ENCODE assay signal across 8 cellular contexts in the genomic region with DNA sequence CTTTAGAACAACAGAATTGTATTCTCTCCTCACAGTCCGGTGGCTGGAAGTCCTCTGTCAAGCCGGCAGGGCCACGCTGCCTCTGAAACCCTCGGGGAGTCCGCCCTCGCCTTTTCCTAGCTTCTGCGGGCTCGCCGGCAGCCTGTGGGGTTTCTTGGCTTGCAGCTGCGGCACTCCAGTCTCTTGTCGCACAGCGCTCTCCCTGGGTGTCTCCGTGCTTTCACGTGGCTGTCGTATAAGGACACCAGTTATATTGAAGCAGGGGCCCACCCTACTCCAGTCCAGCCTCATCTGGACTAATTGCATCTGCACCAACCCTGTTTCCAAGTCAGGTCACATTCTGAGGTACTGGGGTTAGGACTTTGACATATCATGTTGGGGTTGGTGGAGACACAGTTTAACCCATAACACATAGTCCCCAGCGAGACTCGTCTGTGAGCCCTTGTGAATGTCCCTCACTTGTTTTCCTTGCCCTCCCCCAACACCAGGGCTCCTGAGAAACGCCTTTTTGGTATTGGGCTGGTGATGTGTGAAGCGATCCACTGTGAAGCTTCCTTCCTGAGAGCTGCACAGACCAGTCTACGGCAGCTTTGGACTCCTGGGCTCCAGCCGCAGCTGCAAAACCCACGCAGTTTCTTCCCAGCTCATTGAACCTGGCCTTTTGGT. TPM values are rescaled to one million over a fixed set of nuclear protein-coding genes. Genes with fewer than 3 reads are reported as not detected.
A peak's percentile ranks its signal among the peaks of the same experiment; 100 is the strongest.
DNase-seq lines count a peak whose midpoint lies in the region; ATAC-seq and TF ChIP-seq lines count a peak whose summit lies in the region.

No MANE protein-coding gene starts in this region.

- H3K9me3 Mint-ChIP-seq in activated CD4-positive, alpha-beta T cell treated with anti-CD3 and anti-CD28 coated beads for 36 hours (ENCODE audit: low read depth) = no peaks in the 10 kb centered on the region

- no peaks in the 10 kb centered on the region for H3K36me3 ChIP-seq in gastroesophageal sphincter
- H3K36me3 ChIP-seq in spleen = peaks cover 0 to 14% (median 0%) of the 10 kb centered on the region in 6 donors

- peaks cover 25% of the 10 kb centered on the region for H3K36me3 Mint-ChIP-seq in activated CD4-positive, alpha-beta T cell treated with anti-CD3 and anti-CD28 coated beads for 36 hours (ENCODE audit: low read depth)

- peaks cover 76% of the 10 kb centered on the region for H3K4me1 Mint-ChIP-seq in activated CD4-positive, alpha-beta T cell treated with anti-CD3 and anti-CD28 coated beads for 36 hours

- TF ChIP-seq POLR2A in gastroesophageal sphincter (IDR thresholded peaks at IDR 0.05) (no peak), spleen (IDR thresholded peaks at IDR 0.05) (no peak)

- WGBS in gastroesophageal sphincter (ENCODE audit: low coverage in 1 of 2), 2 donors = 60 to 67% methylated on average over 11 to 13 of the region's 22 CpGs
- WGBS in spleen, 5 donors = 4 to 7% (median 6%) methylated on average over 22 of the region's 22 CpGs

- H3K27ac ChIP-seq in gastroesophageal sphincter (peak overlapping the region in 3 of 4 donors; percentile 66 to 88 (median 80)), spleen (peak overlapping the region; percentile 76 to 91 (median 88))

- H3K27me3 ChIP-seq in gastroesophageal sphincter (no peaks in the 10 kb centered on the region), spleen (replicated peaks in 1 of 7) (no peaks in the 10 kb centered on the region)

- no peak for TF ChIP-seq EP300 in gastroesophageal sphincter (IDR thresholded peaks at IDR 0.05)

- ATAC-seq in activated CD4-positive, alpha-beta T cell treated with anti-CD3 and anti-CD28 coated beads for 36 hours = peak; percentile 10
- ATAC-seq in HG03039 (IDR thresholded peaks at IDR 0.05; ENCODE audit: unreplicated experiment) (peak; percentile 22), gastroesophageal sphincter (no peak)

- DNase-seq in activated CD4-positive, alpha-beta T cell treated with anti-CD3 and anti-CD28 coated beads for 36 hours = peak; percentile 53
- no peak for DNase-seq in activated CD4-positive, alpha-beta T cell treated with anti-CD3 and anti-CD28 coated beads, Interleukin-2, amount 50 U/mL, for 4 hours
- DNase-seq in UCSD-AML1 (lab: John Stamatoyannopoulos, UW; ENCODE audit: unreplicated experiment) (peak; percentile 73), spleen (peak; percentile 86), NCI-H226 (no peak), NCI-H524 treated with DMSO at 0.1 percent for 48 hours (lab: John Stamatoyannopoulos, UW) (no peak)

- no peak for TF ChIP-seq CTCF in gastroesophageal sphincter (IDR thresholded peaks at IDR 0.05)
- no peak for TF ChIP-seq CTCF in spleen (IDR thresholded peaks at IDR 0.05 in 8 of 11, conservative IDR thresholded peaks at IDR 0.05 in 3 of 11)

- peaks cover 6 to 66% (median 31%) of the 10 kb centered on the region in 3 donors for H3K4me1 ChIP-seq in gastroesophageal sphincter
- peaks cover 70 to 99% (median 95%) of the 10 kb centered on the region in 6 donors for H3K4me1 ChIP-seq in spleen

- intact Hi-C loops in activated CD4-positive, alpha-beta T cell treated with anti-CD3 and anti-CD28 coated beads for 36 hours (cut with DNase I, micrococcal nuclease) = loop anchor here (1.0 to 5.0 kb wide), 11 partner anchors 8 to 144 kb away; a partner anchor contains a TSS
- intact Hi-C loops in spleen (cut with DNase I; ENCODE audit: low total_unique reads) = loop anchor here (10.0 kb wide), 1 partner anchor 54 kb away; no protein-coding TSS in a partner anchor

- H3K4me3 ChIP-seq in gastroesophageal sphincter (peak overlapping the region in 1 of 2 donors; percentile 28), spleen (peak overlapping the region; percentile 23 to 62 (median 30))

- H3K4me3 Mint-ChIP-seq in activated CD4-positive, alpha-beta T cell treated with anti-CD3 and anti-CD28 coated beads for 36 hours = peak overlapping the region; percentile 57

- H3K27me3 Mint-ChIP-seq in activated CD4-positive, alpha-beta T cell treated with anti-CD3 and anti-CD28 coated beads for 36 hours = no peaks in the 10 kb centered on the region

- POLR2A ChIA-PET in activated CD4-positive, alpha-beta T cell treated with anti-CD3 and anti-CD28 coated beads for 36 hours (lab: Charles Lee) = interaction anchor here (0.9 to 2.0 kb wide), 4 partner anchors 9 to 34 kb away, joined by 3 to 11 read pairs (median 4); a partner anchor contains a TSS

- CTCF ChIA-PET in activated CD4-positive, alpha-beta T cell treated with anti-CD3 and anti-CD28 coated beads for 36 hours (lab: Charles Lee) = interaction anchor here (0.8 to 1.6 kb wide), 9 partner anchors 8 to 56 kb away, joined by 3 to 7 read pairs (median 3); a partner anchor contains a TSS

- H3K27ac Mint-ChIP-seq in activated CD4-positive, alpha-beta T cell treated with anti-CD3 and anti-CD28 coated beads for 36 hours = peak overlapping the region; percentile 92

- H3K9me3 ChIP-seq in gastroesophageal sphincter (no peaks in the 10 kb centered on the region), spleen (no peaks in the 10 kb centered on the region)

RNA-seq across cellular contexts. Expression of a gene that starts 22.7 kb away (rescaled TPM):
- 10 to 100 TPM; 45.8 to 45.9 TPM for total RNA-seq in activated CD4-positive, alpha-beta T cell treated with anti-CD3 and anti-CD28 coated beads for 36 hours
- total RNA-seq in gastroesophageal sphincter = 10 to 100 TPM; 14.2 to 24.0 (median 18.4) TPM
- 100 to 1,000 TPM in 1 of 7 donors, 10 to 100 TPM in 6; 73.5 to 105 (median 83.1) TPM for total RNA-seq in spleen
- 10 to 100 TPM; 20.9 to 23.1 (median 21.5) TPM for polyA plus RNA-seq in spleen

Comparison
In these comparisons a context has a peak if more than half of its experiments do, and no peak if none do; other contexts are left out.
1. DNase-seq: peak in activated CD4-positive, alpha-beta T cell treated with anti-CD3 and anti-CD28 coated beads for 36 hours (single experiment), UCSD-AML1 (single experiment) and spleen (single experiment); none in activated CD4-positive, alpha-beta T cell treated with anti-CD3 and anti-CD28 coated beads, Interleukin-2, amount 50 U/mL, for 4 hours (0 of 2), NCI-H226 (single experiment) and NCI-H524 treated with DMSO at 0.1 percent for 48 hours (single experiment).